ENCODE assay signal across 21 cellular contexts in the genomic region with DNA sequence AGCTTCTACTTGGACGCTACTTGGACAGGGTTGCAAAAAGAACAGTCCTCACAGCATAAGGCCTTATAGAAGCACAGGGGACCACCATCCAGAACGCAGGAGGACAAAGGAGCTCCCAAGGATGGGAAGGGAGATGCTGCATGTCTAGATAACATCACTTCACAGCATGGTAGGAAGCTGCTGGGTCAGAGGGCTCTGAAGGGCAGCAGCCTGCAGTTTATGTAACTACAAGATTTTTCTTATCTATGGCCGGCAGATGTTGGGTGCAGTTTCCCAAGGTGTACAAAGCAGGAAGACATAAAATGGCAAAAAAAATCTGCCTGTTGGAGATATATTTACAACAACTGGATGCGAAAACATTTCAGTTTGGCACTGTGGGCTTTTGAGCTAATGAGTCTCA. TPM values are rescaled to one million over a fixed set of nuclear protein-coding genes. Genes with fewer than 3 reads are reported as not detected.
"Had no signal": no experiment of that assay in that cellular context is flagged by ENCODE, and none has a peak within 500 bp of the region (broad histone marks: within the 10 kb centered on the region; RNA-seq: fewer than 3 reads in every experiment).

No MANE protein-coding gene starts in this region.

- H3K9me3 Mint-ChIP-seq: activated CD4-positive, alpha-beta T cell treated with anti-CD3 and anti-CD28 coated beads, Interleukin-2, amount 10 ng/mL, durations not matched to agents 24 days and 14 days; activated naive CD8-positive, alpha-beta T cell treated with anti-CD3 and anti-CD28 coated beads, Interleukin-2, amount 10 ng/mL, durations not matched to agents 7 days and 5 days; natural killer cell had no signal

- H3K4me1 ChIP-seq: left ventricle myocardium inferior, transverse colon, vagina had no signal

- H3K27ac Mint-ChIP-seq: activated CD4-positive, alpha-beta T cell treated with anti-CD3 and anti-CD28 coated beads, Interleukin-2, amount 10 ng/mL, durations not matched to agents 24 days and 14 days; activated CD8-positive, alpha-beta T cell treated with anti-CD3 and anti-CD28 coated beads, Interleukin-2, amount 10 ng/mL, durations not matched to agents 7 days and 5 days; activated naive CD8-positive, alpha-beta T cell treated with anti-CD3 and anti-CD28 coated beads, Interleukin-2, amount 10 ng/mL, durations not matched to agents 7 days and 5 days; natural killer cell had no signal

- H3K4me2 ChIP-seq: hepatocyte had no signal

- H3K9me3 ChIP-seq: left ventricle myocardium inferior, transverse colon, vagina had no signal

- H3K27me3 ChIP-seq: hepatocyte, transverse colon, vagina had no signal

- H3K36me3 ChIP-seq: left ventricle myocardium inferior, transverse colon, vagina had no signal

- DNase-seq: activated CD4-positive, alpha-beta T cell treated with anti-CD3 and anti-CD28 coated beads, Interleukin-2, amount 10 ng/mL, durations not matched to agents 24 days and 14 days; activated CD4-positive, CD25-positive, alpha-beta regulatory T cell; activated CD8-positive, alpha-beta memory T cell treated with anti-CD3 and anti-CD28 coated beads, Interleukin-2, amount 50 U/mL, for 48 hours; activated CD8-positive, alpha-beta T cell treated with anti-CD3 and anti-CD28 coated beads, Interleukin-2, amount 10 ng/mL, durations not matched to agents 7 days and 5 days; activated naive CD8-positive, alpha-beta T cell treated with anti-CD3 and anti-CD28 coated beads, Interleukin-2, amount 10 ng/mL, durations not matched to agents 7 days and 5 days; aorta; effector CD8-positive, alpha-beta T cell; left ventricle myocardium inferior; mesenchymal stem cell; natural killer cell; stimulated activated CD4-positive, alpha-beta T cell treated with anti-CD3 and anti-CD28 coated beads, Interleukin-15, amount 100 ng/mL, for 24 hours; stimulated activated CD4-positive, alpha-beta T cell treated with anti-CD3 and anti-CD28 coated beads, Interleukin-4, amount 100 ng/mL, for 24 hours; stimulated activated naive CD4-positive, alpha-beta T cell treated with Interleukin-2 at 50 U/mL for 16 hours; substantia nigra; transverse colon had no signal

- H3K4me1 Mint-ChIP-seq: activated CD4-positive, alpha-beta T cell treated with anti-CD3 and anti-CD28 coated beads, Interleukin-2, amount 10 ng/mL, durations not matched to agents 24 days and 14 days; activated naive CD8-positive, alpha-beta T cell treated with anti-CD3 and anti-CD28 coated beads, Interleukin-2, amount 10 ng/mL, durations not matched to agents 7 days and 5 days; natural killer cell had no signal

- H2AFZ ChIP-seq: hepatocyte had no signal

- ATAC-seq: activated CD8-positive, alpha-beta T cell treated with anti-CD3 and anti-CD28 coated beads, Interleukin-2, amount 10 ng/mL, durations not matched to agents 7 days and 5 days; natural killer cell had no signal

- H3K36me3 Mint-ChIP-seq: activated naive CD8-positive, alpha-beta T cell treated with anti-CD3 and anti-CD28 coated beads, Interleukin-2, amount 10 ng/mL, durations not matched to agents 7 days and 5 days; natural killer cell had no signal

- H3K79me2 ChIP-seq: hepatocyte had no signal

- H3K27ac ChIP-seq: epithelial cell of prostate, hepatocyte, left ventricle myocardium inferior, transverse colon, vagina had no signal

- H3K4me3 Mint-ChIP-seq: activated CD4-positive, alpha-beta T cell treated with anti-CD3 and anti-CD28 coated beads, Interleukin-2, amount 10 ng/mL, durations not matched to agents 24 days and 14 days; activated CD8-positive, alpha-beta T cell treated with anti-CD3 and anti-CD28 coated beads, Interleukin-2, amount 10 ng/mL, durations not matched to agents 7 days and 5 days; activated naive CD8-positive, alpha-beta T cell treated with anti-CD3 and anti-CD28 coated beads, Interleukin-2, amount 10 ng/mL, durations not matched to agents 7 days and 5 days; natural killer cell had no signal

- H3K4me3 ChIP-seq: hepatocyte, left ventricle myocardium inferior, transverse colon, vagina had no signal

RNA-seq across cellular contexts. Expression of a gene that starts 45.3 kb away (rescaled TPM):
- total RNA-seq: activated CD4-positive, alpha-beta T cell treated with anti-CD3 and anti-CD28 coated beads, Interleukin-2, amount 10 ng/mL, durations not matched to agents 24 days and 14 days; activated CD8-positive, alpha-beta T cell treated with anti-CD3 and anti-CD28 coated beads, Interleukin-2, amount 10 ng/mL, durations not matched to agents 7 days and 5 days; activated naive CD8-positive, alpha-beta T cell treated with anti-CD3 and anti-CD28 coated beads, Interleukin-2, amount 10 ng/mL, durations not matched to agents 7 days and 5 days; kidney epithelial cell; natural killer cell; skeletal muscle tissue; T-helper 1 cell treated with Interleukin-12 subunit alpha and Interleukin-12 subunit beta and Interleukin-4 antibody, amounts not matched to agents 30 ng/mL and 1 ng/mL, for 36 hours had no signal
